Comparison of ENCODE assay signal across 11 cellular contexts in genomic region chr2:168903888-168904287, GRCh38. TPM values are rescaled to one million over a fixed set of nuclear protein-coding genes. Genes with fewer than 3 reads are reported as not detected.
"Had no signal": no experiment of that assay in that cellular context is flagged by ENCODE, and none has a peak within 500 bp of the region (broad histone marks: within the 10 kb centered on the region; RNA-seq: fewer than 3 reads in every experiment).

No MANE protein-coding gene starts in this region.

- H3K36me3 ChIP-seq: HAP-1 had no signal

- H3K9me3 ChIP-seq: HAP-1 had no signal

- H3K27ac ChIP-seq: GM23248, HL-60, KMS-11 had no signal

- ATAC-seq: HCT116 had no signal

- H3K4me3 ChIP-seq: GM23248, HAP-1 had no signal

- DNase-seq: GM23248, GOT3, H7, IMR-90, KBM-7 had no signal

- H2AFZ ChIP-seq: GM23248 had no signal

- H3K9ac ChIP-seq: GM23248, KMS-11 had no signal

- H3K4me2 ChIP-seq: KMS-11 had no signal

RNA-seq across cellular contexts. Expression of gene G6PC2, which starts 2.8 kb away (rescaled TPM):
- total RNA-seq: GM23248, H4, H7, HT1080, IMR-90 had no signal
- polyA plus RNA-seq: GM23248, IMR-90 had no signal
